1 cellular context compared by ENCODE assay signal in the genomic region with DNA sequence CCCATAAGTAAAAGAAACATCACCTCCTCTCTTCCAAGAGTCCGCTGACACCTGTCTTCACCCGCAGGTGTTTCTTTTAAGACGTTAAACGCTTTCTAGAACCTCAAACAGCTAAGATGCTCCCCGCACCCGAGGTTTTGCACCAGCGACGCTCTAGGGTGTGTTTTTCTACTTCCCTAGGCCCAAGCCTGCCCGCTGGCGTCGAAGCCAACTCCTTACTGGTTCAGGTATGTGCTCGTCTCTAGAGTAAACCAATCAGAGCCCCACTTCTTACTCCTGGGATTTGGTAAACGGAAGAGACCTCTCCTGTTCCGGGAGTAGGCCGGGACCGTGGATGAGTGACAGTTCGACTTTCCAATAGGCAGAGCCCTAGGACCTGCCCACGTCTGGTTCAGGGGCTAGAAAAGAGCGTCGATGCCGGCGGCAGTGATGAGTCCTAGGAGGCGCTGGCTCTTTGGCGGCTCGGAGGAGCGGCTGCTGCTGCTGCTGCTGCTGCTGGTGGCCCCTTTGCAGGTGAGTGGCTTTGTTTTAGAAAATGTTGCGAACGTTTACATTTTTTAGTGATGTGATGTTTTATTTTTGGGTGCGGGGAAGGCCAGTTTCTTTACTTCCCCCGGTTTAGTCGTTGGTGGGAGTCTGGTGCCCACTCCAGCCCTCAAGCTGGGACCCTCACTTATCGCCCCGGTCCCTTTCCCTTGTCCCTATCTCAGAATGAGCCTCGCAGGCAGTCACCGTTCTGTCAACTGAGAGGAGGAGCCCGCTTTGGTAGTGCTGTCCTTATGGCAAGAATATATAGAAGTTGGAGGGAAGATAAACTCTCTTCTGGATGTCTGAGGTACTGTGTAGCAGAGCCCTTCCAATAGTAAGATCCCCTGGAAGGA.
TF ChIP-seq lines count a peak whose summit lies in the region.

Gene BPGM (plus strand): TSS at position 429 of the 881 bp plus-strand sequence. CDS start 14,655 bp downstream, outside the sequence.

TF ChIP-seq in H1, 55 proteins besides CTCF, POLR2A, EP300 and RAD21 (continued from another document):
- TF ChIP-seq ASH2L (IDR thresholded peaks at IDR 0.05; ENCODE audit: low read length) (peak; percentile 72), POU5F1 (IDR thresholded peaks at IDR 0.05; ENCODE audit: low read depth, low read length) (no peak), BACH1 (IDR thresholded peaks at IDR 0.05; ENCODE audit: low read length) (no peak), RXRA (IDR thresholded peaks at IDR 0.05; ENCODE audit: insufficient read depth, low read depth, low read length) (no peak), CHD1 (IDR thresholded peaks at IDR 0.05; ENCODE audit: low read depth, low read length) (no peak), RBBP5 (IDR thresholded peaks at IDR 0.05; ENCODE audit: borderline replicate concordance, low read depth, low read length) (no peak), SRF (IDR thresholded peaks at IDR 0.05; ENCODE audit: low read depth, low read length) (0 out of 2 replicates have a peak, but pooled peaks have one; percentile 19), CHD2 (IDR thresholded peaks at IDR 0.05; ENCODE audit: low read length) (peak; percentile 91), RFX5 (IDR thresholded peaks at IDR 0.05; ENCODE audit: borderline replicate concordance, low read depth, low read length) (no peak), CREB1 (IDR thresholded peaks at IDR 0.05) (peak; percentile 76), EGR1 (IDR thresholded peaks at IDR 0.05; ENCODE audit: borderline replicate concordance, low read depth, low read length) (0 out of 2 replicates have a peak, but pooled peaks have one; percentile 28), SIX5 (IDR thresholded peaks at IDR 0.05; ENCODE audit: low read depth, low read length) (no peak), CHD7 (IDR thresholded peaks at IDR 0.05; ENCODE audit: insufficient replicate concordance, low read length) (no peak), TAF7 (optimal IDR thresholded peaks at IDR 0.05; ENCODE audit: borderline replicate concordance, low read depth, low read length) (peak; percentile 82), TAF1 (IDR thresholded peaks at IDR 0.05; ENCODE audit: low read depth, low read length) (peak; percentile 98), GTF2F1 (IDR thresholded peaks at IDR 0.05; ENCODE audit: borderline replicate concordance, low read depth, low read length) (peak; percentile 87), KDM4A (IDR thresholded peaks at IDR 0.05; ENCODE audit: low read depth, low read length, severe bottlenecking) (peak; percentile 12), YY1 (IDR thresholded peaks at IDR 0.05; ENCODE audit: low read depth, low read length) (peak; percentile 70), HDAC2 (IDR thresholded peaks at IDR 0.05; ENCODE audit: borderline replicate concordance in 1 of 2, low read depth in 2 of 2, low read length in 2 of 2) (no peak), GABPA (IDR thresholded peaks at IDR 0.05; ENCODE audit: borderline replicate concordance, insufficient read depth, low read length) (peak; percentile 91), PHF8 (conservative IDR thresholded peaks at IDR 0.05; ENCODE audit: low read depth, low read length) (peak; percentile 77), SIN3A (conservative IDR thresholded peaks at IDR 0.05 in 1 of 2, IDR thresholded peaks at IDR 0.05 in 1 of 2; ENCODE audit: low read depth in 1 of 2, low read length in 2 of 2) (peak in 1 of 2 experiments; percentile 41; a peak in 1 of 4 replicates), BRCA1 (IDR thresholded peaks at IDR 0.05; ENCODE audit: low read depth, low read length) (no peak)
- TF ChIP-seq, protein P1, sequence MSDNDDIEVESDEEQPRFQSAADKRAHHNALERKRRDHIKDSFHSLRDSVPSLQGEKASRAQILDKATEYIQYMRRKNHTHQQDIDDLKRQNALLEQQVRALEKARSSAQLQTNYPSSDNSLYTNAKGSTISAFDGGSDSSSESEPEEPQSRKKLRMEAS (IDR thresholded peaks at IDR 0.05) = no peak; the same call in 1 of the 2 replicates
